ENCODE assay signal across 9 cellular contexts in genomic region chr3:106333911-106334618, GRCh38.
DNase-seq lines count a peak whose midpoint lies in the region; TF ChIP-seq lines count a peak whose summit lies in the region.
"Had no signal": no experiment of that assay in that cellular context is flagged by ENCODE, and none has a peak within 500 bp of the region (broad histone marks: within the 10 kb centered on the region; RNA-seq: fewer than 3 reads in every experiment).

No MANE protein-coding gene starts in this region.

- in situ Hi-C loops in astrocyte of the cerebellum (cut with HindIII; ENCODE audit: low sequenced_read_pairs) = loop anchor here (5.0 kb wide), 1 partner anchor 58 kb away; no protein-coding TSS in a partner anchor

- no peak overlapping the region for H3K4me3 ChIP-seq in astrocyte of the cerebellum (ENCODE audit: low read depth, low read length)
- H3K4me3 ChIP-seq: A549 had no signal

- peak; percentile 28 for DNase-seq in NOMO-1 treated with DMSO at 0.1 percent for 48 hours (lab: John Stamatoyannopoulos, UW; ENCODE audit: unreplicated experiment)
- DNase-seq in NOMO-1 treated with dmso at 0.1 percent for 144 hours (lab: John Stamatoyannopoulos, UW; ENCODE audit: unreplicated experiment) = no peak
- peak; percentile 38 for DNase-seq in HT-29 (ENCODE audit: low spot score)
- DNase-seq in astrocyte of the cerebellum (ENCODE audit: low read depth) = peak; percentile 85
- peak; percentile 35 to 76 for DNase-seq in stimulated activated CD4-positive, alpha-beta T cell treated with anti-CD3 and anti-CD28 coated beads, Interleukin-4, amount 100 ng/mL, for 4 hours
- DNase-seq in NCI-H2029 treated with DMSO at 0.1 percent for 48 hours (lab: John Stamatoyannopoulos, UW) = no peak
- no peak for DNase-seq in occipital lobe (lab: John Stamatoyannopoulos, UW)
- DNase-seq in NCI-H2081 treated with DMSO at 0.1 percent for 48 hours (lab: John Stamatoyannopoulos, UW) = no peak

- no peak for TF ChIP-seq CTCF in astrocyte of the cerebellum (IDR thresholded peaks at IDR 0.05; ENCODE audit: low read depth, low read length, missing control alignments)

Comparison
In these comparisons a context has a peak if more than half of its experiments do, and no peak if none do; other contexts are left out.
1. DNase-seq: peak in NOMO-1 treated with DMSO at 0.1 percent for 48 hours (single experiment), HT-29 (single experiment), astrocyte of the cerebellum (single experiment) and stimulated activated CD4-positive, alpha-beta T cell treated with anti-CD3 and anti-CD28 coated beads, Interleukin-4, amount 100 ng/mL, for 4 hours (2 of 2); none in NOMO-1 treated with dmso at 0.1 percent for 144 hours (single experiment), NCI-H2029 treated with DMSO at 0.1 percent for 48 hours (single experiment), occipital lobe (single experiment) and NCI-H2081 treated with DMSO at 0.1 percent for 48 hours (single experiment).